Comparison of ENCODE assay signal across 8 cellular contexts in genomic region chr2:65057391-65058052, GRCh38. TPM values are rescaled to one million over a fixed set of nuclear protein-coding genes. Genes with fewer than 3 reads are reported as not detected.
DNase-seq lines count a peak whose midpoint lies in the region; ATAC-seq and TF ChIP-seq lines count a peak whose summit lies in the region.

No MANE protein-coding gene starts in this region.

- TF ChIP-seq EP300 in suprapubic skin (IDR thresholded peaks at IDR 0.05): no peak

- no peaks in the 10 kb centered on the region for H3K27me3 ChIP-seq in breast epithelium
- no peaks in the 10 kb centered on the region for H3K27me3 ChIP-seq in suprapubic skin

- ATAC-seq in GM18502 (IDR thresholded peaks at IDR 0.05; ENCODE audit: poor library complexity, unreplicated experiment): peak; percentile 34
- ATAC-seq in HG03469 (IDR thresholded peaks at IDR 0.05; ENCODE audit: unreplicated experiment): peak; percentile 29

- WGBS in suprapubic skin: 37% methylated on average over 6 of the region's 6 CpGs

- peak overlapping the region; percentile 69 to 94 (median 87) for H3K4me3 ChIP-seq in breast epithelium
- peak overlapping the region; percentile 58 for H3K4me3 ChIP-seq in suprapubic skin

- H3K4me1 ChIP-seq in breast epithelium (peaks cover 0 to 13% of the 10 kb centered on the region in 2 donors), suprapubic skin (peaks cover 58% of the 10 kb centered on the region)

- peak; percentile 21 for DNase-seq in SIG-M5 (lab: John Stamatoyannopoulos, UW)
- DNase-seq in breast epithelium (ENCODE audit: low spot score in 2 of 2): no peak
- peak; percentile 28 for DNase-seq in medulla oblongata (ENCODE audit: extremely low spot score)
- DNase-seq in suprapubic skin (ENCODE audit: low spot score in 2 of 2): no peak
- DNase-seq in NCI-H82 (lab: John Stamatoyannopoulos, UW): no peak
- DNase-seq in NK-92 treated with Interleukin-12 subunit alpha and Interleukin-12 subunit beta, amount 100 ng/mL, for 24 hours (lab: John Stamatoyannopoulos, UW): no peak

- no peaks in the 10 kb centered on the region for H3K9me3 ChIP-seq in breast epithelium
- no peaks in the 10 kb centered on the region for H3K9me3 ChIP-seq in suprapubic skin

- H3K27ac ChIP-seq in breast epithelium (peak overlapping the region; percentile 89 to 90), suprapubic skin (peak overlapping the region; percentile 85)

- TF ChIP-seq POLR2A in breast epithelium (IDR thresholded peaks at IDR 0.05) (no peak), suprapubic skin (IDR thresholded peaks at IDR 0.05) (no peak)

- TF ChIP-seq CTCF in breast epithelium (IDR thresholded peaks at IDR 0.05): no peak
- no peak for TF ChIP-seq CTCF in suprapubic skin (IDR thresholded peaks at IDR 0.05)

- H3K36me3 ChIP-seq in breast epithelium (no peaks in the 10 kb centered on the region), suprapubic skin (no peaks in the 10 kb centered on the region)

- intact Hi-C loops in breast epithelium (cut with DNase I; ENCODE audit: low total_unique reads): loop anchor here (2.0 kb wide), 1 partner anchor 69 kb away; no protein-coding TSS in a partner anchor

RNA-seq across cellular contexts. Expression of gene CEP68, which starts 1.3 kb away (rescaled TPM):
- 10 to 100 TPM; 23.3 to 32.2 (median 25.0) TPM for total RNA-seq in breast epithelium
- total RNA-seq in suprapubic skin: 10 to 100 TPM; 17.5 to 53.4 (median 27.6) TPM

Comparison
In these comparisons a context has a peak if more than half of its experiments do, and no peak if none do; other contexts are left out.
1. DNase-seq: peak in SIG-M5 (single experiment) and medulla oblongata (single experiment); none in breast epithelium (0 of 2), suprapubic skin (0 of 2), NCI-H82 (single experiment) and NK-92 treated with Interleukin-12 subunit alpha and Interleukin-12 subunit beta, amount 100 ng/mL, for 24 hours (single experiment).